In the genomic region with DNA sequence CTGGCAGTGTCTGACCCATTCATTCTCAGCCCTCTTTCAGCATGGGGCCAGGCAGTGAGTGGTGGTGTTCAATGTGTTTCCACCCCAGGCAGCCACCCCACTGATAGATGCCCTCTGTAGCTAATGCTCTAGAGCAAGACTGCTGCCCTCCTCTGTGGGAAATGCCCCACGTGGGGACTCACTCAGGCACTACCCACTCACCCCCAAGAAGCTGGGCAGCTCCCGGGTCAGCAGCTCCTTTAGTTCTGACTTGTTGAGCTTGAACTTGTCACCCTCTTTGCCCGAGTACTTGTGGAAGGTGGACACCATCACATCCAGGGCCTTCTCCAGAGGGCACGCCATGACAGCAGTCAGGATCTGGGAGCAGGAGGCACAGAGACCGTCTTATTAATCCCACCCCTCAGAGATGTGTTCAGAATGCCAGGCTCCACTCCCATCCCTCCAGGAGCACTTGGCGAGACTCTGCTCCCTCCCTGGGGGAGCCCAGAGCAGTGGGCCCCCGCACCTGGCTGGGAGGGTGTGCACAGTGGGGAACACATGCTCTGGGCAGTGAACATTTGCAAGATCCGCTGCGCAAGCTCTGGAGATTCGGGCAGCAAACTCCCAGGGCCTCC, we compare ENCODE assay signal across 8 cellular contexts. TPM values are rescaled to one million over a fixed set of nuclear protein-coding genes. Genes with fewer than 3 reads are reported as not detected.
DNase-seq lines count a peak whose midpoint lies in the region; ATAC-seq and TF ChIP-seq lines count a peak whose summit lies in the region.

No MANE protein-coding gene starts in this region.

- H3K9me3 ChIP-seq in adipocyte (ENCODE audit: control insufficient read depth, low read length) (no peaks in the 10 kb centered on the region), mesenchymal stem cell (ENCODE audit: control insufficient read depth, low read length) (no peaks in the 10 kb centered on the region), tibial artery (no peaks in the 10 kb centered on the region)

- H3K4me1 ChIP-seq in adipocyte (ENCODE audit: control insufficient read depth, insufficient read depth, low read length) (peaks cover 83% of the 10 kb centered on the region), mesenchymal stem cell (ENCODE audit: control insufficient read depth, insufficient read depth, low read depth, low read length) (peaks cover 78% of the 10 kb centered on the region), tibial artery (peaks cover 2 to 83% (median 79%) of the 10 kb centered on the region in 4 donors)

- peak overlapping the region; percentile 85 for H2BK12ac ChIP-seq in mesenchymal stem cell (ENCODE audit: low read length in 2 of 2)

- no peaks in the 10 kb centered on the region for H3K27me3 Mint-ChIP-seq in activated T-cell treated with anti-CD3 and anti-CD28 coated beads, Interleukin-2, amount 50 U/mL, for 24 hours

- peak overlapping the region; percentile 94 for H4K91ac ChIP-seq in mesenchymal stem cell (ENCODE audit: low read length)

- H3K9ac ChIP-seq in adipocyte (ENCODE audit: low read length) = peak overlapping the region; percentile 98
- peak overlapping the region; percentile 95 for H3K9ac ChIP-seq in mesenchymal stem cell (ENCODE audit: low read length)

- peaks cover 81% of the 10 kb centered on the region for H3K4me1 Mint-ChIP-seq in activated T-cell treated with anti-CD3 and anti-CD28 coated beads, Interleukin-2, amount 50 U/mL, for 24 hours (ENCODE audit: low read depth)

- peak overlapping the region; percentile 73 for H2BK15ac ChIP-seq in mesenchymal stem cell (ENCODE audit: low read depth, poor library complexity, severe bottlenecking)

- intact Hi-C loops in tibial artery (cut with DNase I; ENCODE audit: low total_unique reads) = no loop called here

- no peak for TF ChIP-seq CTCF in tibial artery (IDR thresholded peaks at IDR 0.05)

- peak overlapping the region; percentile 91 for H3K4me3 ChIP-seq in adipocyte (ENCODE audit: low read length)
- peak overlapping the region; percentile 8 to 87 for H3K4me3 ChIP-seq in mesenchymal stem cell (ENCODE audit: insufficient read depth in 1 of 2, low read depth in 1 of 2, low read length in 2 of 2)
- peak overlapping the region; percentile 52 to 53 for H3K4me3 ChIP-seq in tibial artery

- peak overlapping the region; percentile 95 to 98 for H3K4ac ChIP-seq in mesenchymal stem cell (ENCODE audit: low read depth in 1 of 2, low read length in 2 of 2)

- ATAC-seq in GM19397 (IDR thresholded peaks at IDR 0.05; ENCODE audit: unreplicated experiment) (no peak), GM21447 (IDR thresholded peaks at IDR 0.05; ENCODE audit: unreplicated experiment) (no peak), GM21786 (IDR thresholded peaks at IDR 0.05; ENCODE audit: unreplicated experiment) (no peak)

- peak overlapping the region; percentile 62 for H2BK5ac ChIP-seq in mesenchymal stem cell (ENCODE audit: low read depth, low read length, poor library complexity, severe bottlenecking)

- peak overlapping the region; percentile 92 for H2BK120ac ChIP-seq in mesenchymal stem cell (ENCODE audit: low read depth, low read length)

- H3K4me3 Mint-ChIP-seq in activated T-cell treated with anti-CD3 and anti-CD28 coated beads, Interleukin-2, amount 50 U/mL, for 24 hours = peak overlapping the region; percentile 81

- peak overlapping the region; percentile 54 for H2AK5ac ChIP-seq in mesenchymal stem cell (ENCODE audit: low read length, severe bottlenecking)

- peak overlapping the region; percentile 90 for H3K27ac ChIP-seq in mesenchymal stem cell (ENCODE audit: low read length, poor library complexity, severe bottlenecking)
- peak overlapping the region; percentile 78 to 79 for H3K27ac ChIP-seq in tibial artery

- peak overlapping the region in 1 of 2 experiments; percentile 3 for H3K23ac ChIP-seq in mesenchymal stem cell (ENCODE audit: low read length in 2 of 2)

- H3K4me2 ChIP-seq in mesenchymal stem cell (ENCODE audit: low read length, poor library complexity, severe bottlenecking) = peak overlapping the region; percentile 18

- H4K8ac ChIP-seq in mesenchymal stem cell (ENCODE audit: low read length) = peak overlapping the region; percentile 99

- peaks cover 15% of the 10 kb centered on the region for H3K79me1 ChIP-seq in mesenchymal stem cell (replicated peaks; ENCODE audit: low read length, poor library complexity, severe bottlenecking)

- H3K27me3 ChIP-seq in adipocyte (replicated peaks; ENCODE audit: control insufficient read depth, insufficient read depth, low read length) (no peaks in the 10 kb centered on the region), mesenchymal stem cell (ENCODE audit: control insufficient read depth in 1 of 2, insufficient read depth in 1 of 2, low read length in 2 of 2) (no peaks in the 10 kb centered on the region), tibial artery (no peaks in the 10 kb centered on the region)

- H3K36me3 ChIP-seq in adipocyte (ENCODE audit: control insufficient read depth, insufficient read depth, low read length, severe bottlenecking) (peaks cover 19% of the 10 kb centered on the region), mesenchymal stem cell (ENCODE audit: control insufficient read depth in 1 of 2, insufficient read depth in 2 of 2, low read depth in 1 of 2, low read length in 2 of 2) (peaks cover 12 to 25% of the 10 kb centered on the region in 2 experiments), tibial artery (no peaks in the 10 kb centered on the region)

- peak overlapping the region in 1 of 2 experiments; percentile 92 for H3K14ac ChIP-seq in mesenchymal stem cell (ENCODE audit: low read length in 2 of 2)

- 45% methylated on average over 10 of the region's 10 CpGs for WGBS in mesenchymal stem cell

- peak overlapping the region; percentile 89 to 90 for H3K18ac ChIP-seq in mesenchymal stem cell (ENCODE audit: low read depth in 1 of 2, low read length in 2 of 2)

- H3K36me3 Mint-ChIP-seq in activated T-cell treated with anti-CD3 and anti-CD28 coated beads, Interleukin-2, amount 50 U/mL, for 24 hours (ENCODE audit: low read depth) = peaks cover 25% of the 10 kb centered on the region

- H3K9me3 Mint-ChIP-seq in activated T-cell treated with anti-CD3 and anti-CD28 coated beads, Interleukin-2, amount 50 U/mL, for 24 hours = no peaks in the 10 kb centered on the region

- DNase-seq in activated T-cell treated with anti-CD3 and anti-CD28 coated beads, Interleukin-2, amount 50 U/mL, for 24 hours = no peak
- DNase-seq in activated T-cell treated with anti-CD3 and anti-CD28 coated beads for 4 hours = no peak
- DNase-seq in adipocyte (ENCODE audit: low read depth) = no peak
- DNase-seq in mesenchymal stem cell = no peak
- DNase-seq in tibial artery = peak in 1 of 2 donors; percentile 25

- H3K27ac Mint-ChIP-seq in activated T-cell treated with anti-CD3 and anti-CD28 coated beads, Interleukin-2, amount 50 U/mL, for 24 hours = peak overlapping the region; percentile 97

- peak overlapping the region; percentile 29 for H2AFZ ChIP-seq in mesenchymal stem cell (ENCODE audit: low read depth, low read length)

RNA-seq across cellular contexts. Expression of gene S100A4, which starts 1.0 kb away (rescaled TPM):
- polyA plus RNA-seq in mesenchymal stem cell (2013, experiment 1 of 2) = 636 TPM
- polyA plus RNA-seq in mesenchymal stem cell (2013, experiment 2 of 2) = 654 TPM

RNA-seq across cellular contexts. Expression of gene S100A5, which starts 3.8 kb away (rescaled TPM):
- polyA plus RNA-seq in mesenchymal stem cell (2013, experiment 1 of 2) = 0.08 TPM
- not detected for polyA plus RNA-seq in mesenchymal stem cell (2013, experiment 2 of 2)

RNA-seq across cellular contexts. Expression of gene S100A3, which starts 4.5 kb away (rescaled TPM):
- polyA plus RNA-seq in mesenchymal stem cell (2013, experiment 1 of 2) = 17.9 TPM
- polyA plus RNA-seq in mesenchymal stem cell (2013, experiment 2 of 2) = 18.8 TPM

RNA-seq across cellular contexts. Expression of gene S100A6, which starts 8.8 kb away (rescaled TPM):
- 1,233 TPM for polyA plus RNA-seq in mesenchymal stem cell (2013, experiment 1 of 2)
- polyA plus RNA-seq in mesenchymal stem cell (2013, experiment 2 of 2) = 1,286 TPM

RNA-seq across cellular contexts. Expression of gene S100A2, which starts 21.1 kb away (rescaled TPM):
- 8.6 TPM for polyA plus RNA-seq in mesenchymal stem cell (2013, experiment 1 of 2)
- 7.0 TPM for polyA plus RNA-seq in mesenchymal stem cell (2013, experiment 2 of 2)
